ENCODE assay signal across 8 cellular contexts in genomic region chr5:138213161-138214029, GRCh38. TPM values are rescaled to one million over a fixed set of nuclear protein-coding genes. Genes with fewer than 3 reads are reported as not detected.
DNase-seq lines count a peak whose midpoint lies in the region; ATAC-seq and TF ChIP-seq lines count a peak whose summit lies in the region.

A gene with protein sequence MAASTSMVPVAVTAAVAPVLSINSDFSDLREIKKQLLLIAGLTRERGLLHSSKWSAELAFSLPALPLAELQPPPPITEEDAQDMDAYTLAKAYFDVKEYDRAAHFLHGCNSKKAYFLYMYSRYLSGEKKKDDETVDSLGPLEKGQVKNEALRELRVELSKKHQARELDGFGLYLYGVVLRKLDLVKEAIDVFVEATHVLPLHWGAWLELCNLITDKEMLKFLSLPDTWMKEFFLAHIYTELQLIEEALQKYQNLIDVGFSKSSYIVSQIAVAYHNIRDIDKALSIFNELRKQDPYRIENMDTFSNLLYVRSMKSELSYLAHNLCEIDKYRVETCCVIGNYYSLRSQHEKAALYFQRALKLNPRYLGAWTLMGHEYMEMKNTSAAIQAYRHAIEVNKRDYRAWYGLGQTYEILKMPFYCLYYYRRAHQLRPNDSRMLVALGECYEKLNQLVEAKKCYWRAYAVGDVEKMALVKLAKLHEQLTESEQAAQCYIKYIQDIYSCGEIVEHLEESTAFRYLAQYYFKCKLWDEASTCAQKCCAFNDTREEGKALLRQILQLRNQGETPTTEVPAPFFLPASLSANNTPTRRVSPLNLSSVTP (minus strand): TSS chr5:138213323. CDS start chr5:138213312, 11 bp downstream.

- ATAC-seq in HG02678 (IDR thresholded peaks at IDR 0.05; ENCODE audit: unreplicated experiment) = peak; percentile 96
- ATAC-seq in activated naive CD8-positive, alpha-beta T cell treated with anti-CD3 and anti-CD28 coated beads, Interleukin-2, amount 10 ng/mL, durations not matched to agents 7 days and 5 days (ENCODE audit: low read depth) = peak; percentile 98

- H3K4me1 Mint-ChIP-seq in activated naive CD8-positive, alpha-beta T cell treated with anti-CD3 and anti-CD28 coated beads, Interleukin-2, amount 10 ng/mL, durations not matched to agents 7 days and 5 days = peaks cover 20% of the 10 kb centered on the region
- peaks cover 20% of the 10 kb centered on the region for H3K4me1 Mint-ChIP-seq in osteocyte (ENCODE audit: unreplicated experiment)

- 1% methylated on average over 32 of the region's 32 CpGs for WGBS in thymus

- H4K20me1 ChIP-seq in SU-DHL-6 (ENCODE audit: low read depth, low read length) = no peaks in the 10 kb centered on the region

- H3K4me3 ChIP-seq in SU-DHL-6 (ENCODE audit: insufficient read depth, low read length, poor library complexity, severe bottlenecking) (peak within 1 kb of the TSS; percentile 99), thymus (ENCODE audit: low read length) (peak within 1 kb of the TSS; percentile 95)

- peak within 1 kb of the TSS; percentile 98 for H3K4me3 Mint-ChIP-seq in activated naive CD8-positive, alpha-beta T cell treated with anti-CD3 and anti-CD28 coated beads, Interleukin-2, amount 10 ng/mL, durations not matched to agents 7 days and 5 days
- peak within 1 kb of the TSS; percentile 100 for H3K4me3 Mint-ChIP-seq in osteocyte (ENCODE audit: unreplicated experiment)

- TF ChIP-seq CTCF in SU-DHL-6 (IDR thresholded peaks at IDR 0.05; ENCODE audit: insufficient read depth, low read length, poor library complexity, severe bottlenecking) (no peak), osteocyte (IDR thresholded peaks at IDR 0.05) (no peak)

- H3K79me2 ChIP-seq in SU-DHL-6 (ENCODE audit: insufficient read depth, low read length) = peaks cover 44% of the 10 kb centered on the region

- intact Hi-C loops in head of caudate nucleus (cut with DNase I) = loop anchor here (5.0 to 10.0 kb wide), 2 partner anchors 36 to 131 kb away; partner anchors contain the start of genes BRD8 and KIF20A

- H3K27ac ChIP-seq in SU-DHL-6 (ENCODE audit: low read depth, low read length) (peak within 1 kb of the TSS; percentile 46), thymus (ENCODE audit: low read depth) (peak within 1 kb of the TSS; percentile 84)

- H3K36me3 Mint-ChIP-seq in activated naive CD8-positive, alpha-beta T cell treated with anti-CD3 and anti-CD28 coated beads, Interleukin-2, amount 10 ng/mL, durations not matched to agents 7 days and 5 days = peaks cover 2% of the 10 kb centered on the region
- peaks cover under 1% of the 10 kb centered on the region for H3K36me3 Mint-ChIP-seq in osteocyte (ENCODE audit: unreplicated experiment)

- DNase-seq in NCI-H128 (lab: John Stamatoyannopoulos, UW; ENCODE audit: unreplicated experiment) (peak; percentile 83), head of caudate nucleus (peak; percentile 88 to 98 (median 94)), osteocyte (ENCODE audit: extremely low spot score, unreplicated experiment) (peak; percentile 96)
- peak; percentile 81 for DNase-seq in activated naive CD8-positive, alpha-beta T cell treated with anti-CD3 and anti-CD28 coated beads, Interleukin-2, amount 10 ng/mL, durations not matched to agents 7 days and 5 days

- peak within 1 kb of the TSS; percentile 96 for H3K27ac Mint-ChIP-seq in activated naive CD8-positive, alpha-beta T cell treated with anti-CD3 and anti-CD28 coated beads, Interleukin-2, amount 10 ng/mL, durations not matched to agents 7 days and 5 days
- peak within 1 kb of the TSS; percentile 98 for H3K27ac Mint-ChIP-seq in osteocyte (ENCODE audit: unreplicated experiment)

- H3K27me3 Mint-ChIP-seq in activated naive CD8-positive, alpha-beta T cell treated with anti-CD3 and anti-CD28 coated beads, Interleukin-2, amount 10 ng/mL, durations not matched to agents 7 days and 5 days = peaks cover 2% of the 10 kb centered on the region
- no peaks in the 10 kb centered on the region for H3K27me3 Mint-ChIP-seq in osteocyte (ENCODE audit: unreplicated experiment)

- no peaks in the 10 kb centered on the region for H3F3A ChIP-seq in SU-DHL-6 (ENCODE audit: insufficient read depth)

- POLR2A ChIA-PET in activated naive CD8-positive, alpha-beta T cell treated with anti-CD3 and anti-CD28 coated beads, Interleukin-2, amount 10 ng/mL, durations not matched to agents 7 days and 5 days (lab: Charles Lee) = interaction anchor here (0.6 to 2.5 kb wide), 11 partner anchors 10 to 329 kb away, joined by 3 to 17 read pairs (median 5); partner anchors contain the start of genes BRD8, CDC25C, ETF1 and FAM53C

- H3K27me3 ChIP-seq in SU-DHL-6 (ENCODE audit: low read length) (no peaks in the 10 kb centered on the region), thymus (ENCODE audit: control insufficient read depth, insufficient read depth) (no peaks in the 10 kb centered on the region)

- no peaks in the 10 kb centered on the region for H3K9me2 ChIP-seq in SU-DHL-6 (replicated peaks; ENCODE audit: insufficient read depth, low read length)

- H3K9ac ChIP-seq in SU-DHL-6 (ENCODE audit: low read length) = peak within 1 kb of the TSS; percentile 95

- H3K36me3 ChIP-seq in SU-DHL-6 (ENCODE audit: low read length) (peaks cover 2% of the 10 kb centered on the region; the same call in 1 of the 2 replicates), thymus (ENCODE audit: control insufficient read depth, insufficient read depth) (peaks cover 3% of the 10 kb centered on the region)

- no peaks in the 10 kb centered on the region for H3K9me3 ChIP-seq in SU-DHL-6 (ENCODE audit: insufficient read depth, low read length)
- no peaks in the 10 kb centered on the region for H3K9me3 ChIP-seq in thymus (ENCODE audit: control insufficient read depth)

- peak within 1 kb of the TSS; percentile 100 for H3K4me2 ChIP-seq in SU-DHL-6 (ENCODE audit: low read depth, low read length, poor library complexity, severe bottlenecking)

- no peaks in the 10 kb centered on the region for H3K4me1 ChIP-seq in thymus (ENCODE audit: control insufficient read depth, insufficient read depth, low read length)

- TF ChIP-seq POLR2A in GM10847 (IDR thresholded peaks at IDR 0.05; ENCODE audit: extremely low read depth, insufficient read length) = peak; percentile 71

- H2AFZ ChIP-seq in SU-DHL-6 (ENCODE audit: low read depth, low read length, severe bottlenecking) = peak within 1 kb of the TSS; percentile 97

- H3K9me3 Mint-ChIP-seq in activated naive CD8-positive, alpha-beta T cell treated with anti-CD3 and anti-CD28 coated beads, Interleukin-2, amount 10 ng/mL, durations not matched to agents 7 days and 5 days = no peaks in the 10 kb centered on the region
- no peaks in the 10 kb centered on the region for H3K9me3 Mint-ChIP-seq in osteocyte (ENCODE audit: unreplicated experiment)

RNA-seq across cellular contexts. Expression of the gene that starts here (rescaled TPM):
- 10 to 100 TPM; 33.0 to 34.4 TPM for total RNA-seq in activated naive CD8-positive, alpha-beta T cell treated with anti-CD3 and anti-CD28 coated beads, Interleukin-2, amount 10 ng/mL, durations not matched to agents 7 days and 5 days
- 36.7 and 37.6 TPM in 2 replicates for total RNA-seq in osteocyte
- 18.8 TPM for polyA plus RNA-seq in thymus

Comparison
In these comparisons a context has a peak if more than half of its experiments do, and no peak if none do; other contexts are left out.
1. Peak in every context shown above with its lines: DNase-seq, ATAC-seq, H3K4me3 ChIP-seq and H3K27ac ChIP-seq.